In genomic region chr9:93582550-93582949, GRCh38 we compare ENCODE assay signal across 1 cellular context.
TF ChIP-seq lines count a peak whose summit lies in the region.

No MANE protein-coding gene starts in this region.

TF ChIP-seq in HepG2, 621 proteins besides CTCF, POLR2A, EP300 and RAD21:
- TF ChIP-seq, protein P1, sequence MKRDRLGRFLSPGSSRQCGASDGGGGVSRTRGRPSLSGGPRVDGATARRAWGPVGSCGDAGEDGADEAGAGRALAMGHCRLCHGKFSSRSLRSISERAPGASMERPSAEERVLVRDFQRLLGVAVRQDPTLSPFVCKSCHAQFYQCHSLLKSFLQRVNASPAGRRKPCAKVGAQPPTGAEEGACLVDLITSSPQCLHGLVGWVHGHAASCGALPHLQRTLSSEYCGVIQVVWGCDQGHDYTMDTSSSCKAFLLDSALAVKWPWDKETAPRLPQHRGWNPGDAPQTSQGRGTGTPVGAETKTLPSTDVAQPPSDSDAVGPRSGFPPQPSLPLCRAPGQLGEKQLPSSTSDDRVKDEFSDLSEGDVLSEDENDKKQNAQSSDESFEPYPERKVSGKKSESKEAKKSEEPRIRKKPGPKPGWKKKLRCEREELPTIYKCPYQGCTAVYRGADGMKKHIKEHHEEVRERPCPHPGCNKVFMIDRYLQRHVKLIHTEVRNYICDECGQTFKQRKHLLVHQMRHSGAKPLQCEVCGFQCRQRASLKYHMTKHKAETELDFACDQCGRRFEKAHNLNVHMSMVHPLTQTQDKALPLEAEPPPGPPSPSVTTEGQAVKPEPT (CRISPR knock-in tag; IDR thresholded peaks at IDR 0.05; ENCODE audit: low read depth), result no peak
- no peak for TF ChIP-seq ZNF326 (CRISPR knock-in tag; IDR thresholded peaks at IDR 0.05; ENCODE audit: borderline replicate concordance)
- TF ChIP-seq REST (IDR thresholded peaks at IDR 0.05; ENCODE audit: borderline replicate concordance in 1 of 2, low read depth in 1 of 2, low read length in 2 of 2), result no peak
- TF ChIP-seq ZNF333 (CRISPR knock-in tag; IDR thresholded peaks at IDR 0.05; ENCODE audit: borderline replicate concordance), result no peak
- no peak for TF ChIP-seq ZFP1 (CRISPR knock-in tag; IDR thresholded peaks at IDR 0.05)
- TF ChIP-seq, protein P2, sequence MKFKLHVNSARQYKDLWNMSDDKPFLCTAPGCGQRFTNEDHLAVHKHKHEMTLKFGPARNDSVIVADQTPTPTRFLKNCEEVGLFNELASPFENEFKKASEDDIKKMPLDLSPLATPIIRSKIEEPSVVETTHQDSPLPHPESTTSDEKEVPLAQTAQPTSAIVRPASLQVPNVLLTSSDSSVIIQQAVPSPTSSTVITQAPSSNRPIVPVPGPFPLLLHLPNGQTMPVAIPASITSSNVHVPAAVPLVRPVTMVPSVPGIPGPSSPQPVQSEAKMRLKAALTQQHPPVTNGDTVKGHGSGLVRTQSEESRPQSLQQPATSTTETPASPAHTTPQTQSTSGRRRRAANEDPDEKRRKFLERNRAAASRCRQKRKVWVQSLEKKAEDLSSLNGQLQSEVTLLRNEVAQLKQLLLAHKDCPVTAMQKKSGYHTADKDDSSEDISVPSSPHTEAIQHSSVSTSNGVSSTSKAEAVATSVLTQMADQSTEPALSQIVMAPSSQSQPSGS (CRISPR knock-in tag; IDR thresholded peaks at IDR 0.05), result no peak
- no peak for TF ChIP-seq FOXA1 (IDR thresholded peaks at IDR 0.05)
- TF ChIP-seq FOXA1 (CRISPR knock-in tag; IDR thresholded peaks at IDR 0.05), result no peak
- TF ChIP-seq SIX1 (CRISPR knock-in tag; IDR thresholded peaks at IDR 0.05; ENCODE audit: borderline replicate concordance), result no peak
- TF ChIP-seq, protein P3, sequence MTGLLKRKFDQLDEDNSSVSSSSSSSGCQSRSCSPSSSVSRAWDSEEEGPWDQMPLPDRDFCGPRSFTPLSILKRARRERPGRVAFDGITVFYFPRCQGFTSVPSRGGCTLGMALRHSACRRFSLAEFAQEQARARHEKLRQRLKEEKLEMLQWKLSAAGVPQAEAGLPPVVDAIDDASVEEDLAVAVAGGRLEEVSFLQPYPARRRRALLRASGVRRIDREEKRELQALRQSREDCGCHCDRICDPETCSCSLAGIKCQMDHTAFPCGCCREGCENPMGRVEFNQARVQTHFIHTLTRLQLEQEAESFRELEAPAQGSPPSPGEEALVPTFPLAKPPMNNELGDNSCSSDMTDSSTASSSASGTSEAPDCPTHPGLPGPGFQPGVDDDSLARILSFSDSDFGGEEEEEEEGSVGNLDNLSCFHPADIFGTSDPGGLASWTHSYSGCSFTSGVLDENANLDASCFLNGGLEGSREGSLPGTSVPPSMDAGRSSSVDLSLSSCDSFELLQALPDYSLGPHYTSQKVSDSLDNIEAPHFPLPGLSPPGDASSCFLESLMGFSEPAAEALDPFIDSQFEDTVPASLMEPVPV (CRISPR knock-in tag; IDR thresholded peaks at IDR 0.05), result no peak
- TF ChIP-seq ATF1 (CRISPR knock-in tag; IDR thresholded peaks at IDR 0.05), result no peak
- no peak for TF ChIP-seq TGIF2 (CRISPR knock-in tag; IDR thresholded peaks at IDR 0.05)
- TF ChIP-seq TBX3 (IDR thresholded peaks at IDR 0.05; ENCODE audit: borderline replicate concordance), result no peak
- TF ChIP-seq STAG1 (CRISPR knock-in tag; IDR thresholded peaks at IDR 0.05), result no peak
- no peak for TF ChIP-seq NFYB (CRISPR knock-in tag; IDR thresholded peaks at IDR 0.05)
- no peak for TF ChIP-seq MIER2 (CRISPR knock-in tag; IDR thresholded peaks at IDR 0.05)
TF ChIP-seq in HepG2: peak in this region for 0.
